Comparison of ENCODE assay signal across 9 cellular contexts in the genomic region with DNA sequence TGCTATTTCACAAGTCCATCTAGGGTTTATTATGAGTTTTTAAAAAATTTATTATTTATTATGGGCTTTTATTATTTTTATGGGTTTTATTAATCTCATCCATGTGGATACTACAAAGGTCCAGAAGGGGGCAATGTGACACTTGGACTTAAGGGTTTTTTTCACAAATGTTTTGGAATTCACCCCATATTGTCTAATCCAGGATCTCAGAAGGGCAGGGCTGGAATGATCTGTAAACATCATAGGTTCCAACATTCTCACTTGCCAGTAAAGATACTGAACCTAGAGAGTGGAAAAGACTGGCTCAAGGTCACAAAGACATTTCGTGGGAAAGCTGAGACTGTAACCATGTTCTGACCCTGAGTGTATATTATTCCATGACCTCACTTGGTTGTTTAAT. TPM values are rescaled to one million over a fixed set of nuclear protein-coding genes. Genes with fewer than 3 reads are reported as not detected.
DNase-seq lines count a peak whose midpoint lies in the region; ATAC-seq, FAIRE-seq and TF ChIP-seq lines count a peak whose summit lies in the region.
"Had no signal": no experiment of that assay in that cellular context is flagged by ENCODE, and none has a peak within 500 bp of the region (broad histone marks: within the 10 kb centered on the region; RNA-seq: fewer than 3 reads in every experiment).

No MANE protein-coding gene starts in this region.

- H3K27me3 Mint-ChIP-seq in stimulated activated naive CD8-positive, alpha-beta T cell treated with anti-CD3 and anti-CD28 coated beads, Interleukin-15, amount 100 ng/mL, for 72 hours, result no peaks in the 10 kb centered on the region
- peaks cover 0 to 2% (median 0%) of the 10 kb centered on the region in 3 donors for H3K27me3 Mint-ChIP-seq in immature natural killer cell (ENCODE audit: low read depth in 3 of 3)
- H3K27me3 Mint-ChIP-seq: activated B cell treated with CpG ODN at 0.5 μM for 24 hours had no signal

- DNase-seq in stimulated activated naive CD8-positive, alpha-beta T cell treated with anti-CD3 and anti-CD28 coated beads, Interleukin-15, Interleukin-2, amounts not matched to agents 100 U/mL and 50 U/mL, for 24 hours, result no peak
- no peak for DNase-seq in stimulated activated naive CD8-positive, alpha-beta T cell treated with anti-CD3 and anti-CD28 coated beads, Interleukin-15, amount 100 ng/mL, for 72 hours
- DNase-seq in OCI-LY7 (ENCODE audit: low spot score) (peak; percentile 20), fibroblast of villous mesenchyme (ENCODE audit: low read depth) (peak; percentile 71), urothelium cell line (ENCODE audit: low spot score) (peak; percentile 46), immature natural killer cell (no peak)
- no peak for DNase-seq in effector memory CD4-positive, alpha-beta T cell
- DNase-seq: activated B cell treated with CpG ODN at 0.5 μM for 24 hours had no signal

- H3K4me3 ChIP-seq in OCI-LY7 (ENCODE audit: low read depth, low read length, poor library complexity, severe bottlenecking), result no peak overlapping the region
- H3K4me3 ChIP-seq in fibroblast of villous mesenchyme (ENCODE audit: low read depth, low read length), result no peak overlapping the region
- no peak overlapping the region for H3K4me3 ChIP-seq in effector memory CD4-positive, alpha-beta T cell (ENCODE audit: insufficient read depth, low read depth, low read length, poor library complexity, severe bottlenecking)

- no peaks in the 10 kb centered on the region for H3K9me3 Mint-ChIP-seq in stimulated activated naive CD8-positive, alpha-beta T cell treated with anti-CD3 and anti-CD28 coated beads, Interleukin-15, amount 100 ng/mL, for 72 hours
- H3K9me3 Mint-ChIP-seq in immature natural killer cell, result no peaks in the 10 kb centered on the region
- H3K9me3 Mint-ChIP-seq: activated B cell treated with CpG ODN at 0.5 μM for 24 hours had no signal

- H3K36me3 Mint-ChIP-seq in immature natural killer cell, result no peaks in the 10 kb centered on the region

- no peaks in the 10 kb centered on the region for H3K79me2 ChIP-seq in OCI-LY7 (ENCODE audit: insufficient read depth, low read depth, low read length)

- H3K27ac ChIP-seq in OCI-LY7 (ENCODE audit: low read depth, low read length, poor library complexity, severe bottlenecking), result no peak overlapping the region
- H3K27ac ChIP-seq in effector memory CD4-positive, alpha-beta T cell (ENCODE audit: insufficient read depth, low read length, poor library complexity, severe bottlenecking), result no peak overlapping the region

- H4K20me1 ChIP-seq in OCI-LY7 (ENCODE audit: insufficient read depth, low read length), result no peaks in the 10 kb centered on the region

- no peaks in the 10 kb centered on the region for H3K9me3 ChIP-seq in OCI-LY7 (ENCODE audit: low read length)
- no peaks in the 10 kb centered on the region for H3K9me3 ChIP-seq in effector memory CD4-positive, alpha-beta T cell (ENCODE audit: control insufficient read depth, low read length)

- no peak overlapping the region for H3K27ac Mint-ChIP-seq in stimulated activated naive CD8-positive, alpha-beta T cell treated with anti-CD3 and anti-CD28 coated beads, Interleukin-15, amount 100 ng/mL, for 72 hours
- no peak overlapping the region for H3K27ac Mint-ChIP-seq in immature natural killer cell
- H3K27ac Mint-ChIP-seq: activated B cell treated with CpG ODN at 0.5 μM for 24 hours had no signal

- no TSS peak for BruUV-seq in OCI-LY7 (replicated peaks; lab: Mats Ljungman, UMichigan)

- H3K4me2 ChIP-seq in OCI-LY7 (ENCODE audit: low read length), result no peak overlapping the region

- no peaks in the 10 kb centered on the region for H3K27me3 ChIP-seq in effector memory CD4-positive, alpha-beta T cell (replicated peaks; ENCODE audit: control insufficient read depth, insufficient read depth, low read length, poor library complexity, severe bottlenecking)

- peak; percentile 74 for TF ChIP-seq CTCF in OCI-LY7 (conservative IDR thresholded peaks at IDR 0.05; ENCODE audit: low read length)
- peak; percentile 54 for TF ChIP-seq CTCF in fibroblast of villous mesenchyme (IDR thresholded peaks at IDR 0.05; ENCODE audit: insufficient read depth, low read depth, low read length)

- CTCF ChIA-PET in OCI-LY7 (lab: Charles Lee; ENCODE audit: unreplicated experiment), result no interaction called here

- H3K9me2 ChIP-seq in OCI-LY7 (ENCODE audit: insufficient read depth, low read length), result no peaks in the 10 kb centered on the region

- H3K4me3 Mint-ChIP-seq in stimulated activated naive CD8-positive, alpha-beta T cell treated with anti-CD3 and anti-CD28 coated beads, Interleukin-15, amount 100 ng/mL, for 72 hours, result no peak overlapping the region
- H3K4me3 Mint-ChIP-seq in immature natural killer cell, result no peak overlapping the region
- H3K4me3 Mint-ChIP-seq: activated B cell treated with CpG ODN at 0.5 μM for 24 hours had no signal

- no peaks in the 10 kb centered on the region for H3K36me3 ChIP-seq in OCI-LY7 (ENCODE audit: insufficient read depth, low read length)
- no peaks in the 10 kb centered on the region for H3K36me3 ChIP-seq in effector memory CD4-positive, alpha-beta T cell (ENCODE audit: control insufficient read depth, insufficient read depth, low read length)

- FAIRE-seq in urothelium cell line (lab: Jason Lieb, UNC), result no peak

- intact Hi-C loops in OCI-LY7 (cut with micrococcal nuclease; ENCODE audit: unreplicated experiment), result loop anchor here (1.0 kb wide), 1 partner anchor 162 kb away; no protein-coding TSS in a partner anchor

- H2AFZ ChIP-seq in OCI-LY7 (ENCODE audit: low read length), result no peak overlapping the region

- POLR2A ChIA-PET in OCI-LY7 (lab: Charles Lee), result interaction anchor here (0.5 to 0.7 kb wide), 2 partner anchors 12 to 16 kb away, joined by 3 read pairs; no protein-coding TSS in a partner anchor

- no peaks in the 10 kb centered on the region for H3K4me1 ChIP-seq in OCI-LY7 (ENCODE audit: insufficient read depth, low read length, poor library complexity, severe bottlenecking)
- H3K4me1 ChIP-seq in effector memory CD4-positive, alpha-beta T cell (ENCODE audit: control insufficient read depth, insufficient read depth, low read length, poor library complexity, severe bottlenecking), result no peaks in the 10 kb centered on the region

- ATAC-seq in stimulated activated naive CD8-positive, alpha-beta T cell treated with anti-CD3 and anti-CD28 coated beads, Interleukin-15, Interleukin-2, amounts not matched to agents 100 U/mL and 50 U/mL, for 24 hours, result peak; percentile 36
- ATAC-seq in stimulated activated naive CD8-positive, alpha-beta T cell treated with anti-CD3 and anti-CD28 coated beads, Interleukin-15, amount 100 ng/mL, for 72 hours, result no peak
- ATAC-seq in HG03108 (IDR thresholded peaks at IDR 0.05; ENCODE audit: unreplicated experiment), result no peak

- H3K4me1 Mint-ChIP-seq in stimulated activated naive CD8-positive, alpha-beta T cell treated with anti-CD3 and anti-CD28 coated beads, Interleukin-15, amount 100 ng/mL, for 72 hours, result no peaks in the 10 kb centered on the region
- no peaks in the 10 kb centered on the region for H3K4me1 Mint-ChIP-seq in immature natural killer cell
- H3K4me1 Mint-ChIP-seq: activated B cell treated with CpG ODN at 0.5 μM for 24 hours had no signal

RNA-seq across cellular contexts. Expression of gene NIM1K, which starts 35.6 kb away (rescaled TPM):
- total RNA-seq in OCI-LY7 (2014; rRNA removed; shearing (Covaris generic)), result 0.10 and 0.41 TPM in 2 replicates
- total RNA-seq in OCI-LY7 (2022) (0.68 TPM in 1 of 2 replicates, not detected in the other), fibroblast of villous mesenchyme (under 0.01 and 0.43 TPM in 2 replicates)
- under 1 TPM in 1 of 3 donors, not detected in 2; 0.25 TPM for polyA plus RNA-seq in immature natural killer cell

Comparison
In these comparisons a context has a peak if more than half of its experiments do, and no peak if none do; other contexts are left out.
1. DNase-seq: peak in OCI-LY7 (single experiment), fibroblast of villous mesenchyme (single experiment) and urothelium cell line (single experiment); none in stimulated activated naive CD8-positive, alpha-beta T cell treated with anti-CD3 and anti-CD28 coated beads, Interleukin-15, Interleukin-2, amounts not matched to agents 100 U/mL and 50 U/mL, for 24 hours (single experiment), stimulated activated naive CD8-positive, alpha-beta T cell treated with anti-CD3 and anti-CD28 coated beads, Interleukin-15, amount 100 ng/mL, for 72 hours (0 of 2), effector memory CD4-positive, alpha-beta T cell (0 of 3) and immature natural killer cell (0 of 3).